In the genomic region with DNA sequence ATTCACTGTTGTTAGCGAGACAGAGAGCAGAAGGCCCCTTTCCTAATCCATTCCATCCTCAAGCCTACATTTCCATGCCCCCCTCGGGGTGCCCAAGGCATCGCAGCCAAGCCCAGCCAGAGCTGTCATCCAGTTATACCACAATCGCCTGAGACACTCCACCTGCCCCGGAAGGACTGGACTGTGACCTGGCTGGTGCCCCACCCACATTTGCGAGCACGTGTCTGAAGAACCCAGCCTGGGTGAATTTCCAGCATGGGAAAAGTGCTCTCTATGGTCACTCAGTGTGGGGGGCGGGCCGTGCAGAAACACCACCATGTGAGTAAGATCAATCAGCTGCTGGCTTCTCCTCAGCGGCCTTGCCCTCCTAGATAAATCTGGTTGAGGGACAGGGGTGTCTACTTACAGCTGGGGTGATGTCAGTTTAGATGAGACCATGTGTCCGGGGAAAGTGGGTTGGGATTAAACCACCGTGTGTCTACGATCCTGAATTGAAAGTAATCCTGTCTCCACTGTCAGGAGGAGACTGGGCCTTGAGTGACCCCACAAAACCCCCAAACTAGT, we compare ENCODE assay signal across 35 cellular contexts. TPM values are rescaled to one million over a fixed set of nuclear protein-coding genes. Genes with fewer than 3 reads are reported as not detected.
A peak's percentile ranks its signal among the peaks of the same experiment; 100 is the strongest.
DNase-seq lines count a peak whose midpoint lies in the region; ATAC-seq and TF ChIP-seq lines count a peak whose summit lies in the region.
"Had no signal": no experiment of that assay in that cellular context is flagged by ENCODE, and none has a peak within 500 bp of the region (broad histone marks: within the 10 kb centered on the region; RNA-seq: fewer than 3 reads in every experiment).

No MANE protein-coding gene starts in this region.

- H3K9ac ChIP-seq in colonic mucosa (ENCODE audit: low read depth in 2 of 2, low read length in 2 of 2) (no peak overlapping the region), endodermal cell (ENCODE audit: extremely low read depth, low read length, poor library complexity, severe bottlenecking) (no peak overlapping the region)

- H3K9me3 Mint-ChIP-seq in stimulated activated naive B cell treated with anti-CD40 and anti-IgM and Interleukin-4, amounts not matched to agents 10 μg/mL and 1 μg/mL and 100 μg/mL, for 72 hours: peaks cover 9% of the 10 kb centered on the region in 2 donors
- H3K9me3 Mint-ChIP-seq in endodermal cell: peaks cover 5% of the 10 kb centered on the region

- H3K4me3 Mint-ChIP-seq in stimulated activated naive B cell treated with anti-CD40 and anti-IgM and Interleukin-4, amounts not matched to agents 10 μg/mL and 1 μg/mL and 100 μg/mL, for 72 hours: no peak overlapping the region
- H3K4me3 Mint-ChIP-seq in endodermal cell: no peak overlapping the region
- H3K4me3 Mint-ChIP-seq: activated naive CD8-positive, alpha-beta T cell treated with anti-CD3 and anti-CD28 coated beads for 36 hours; CD4-positive, alpha-beta T cell; neural crest cell; T-helper 2 cell treated with Interferon-gamma antibody and Interleukin-4, amounts not matched to agents 5 μg/mL and 100 μg/mL, for 36 hours had no signal

- H3K9me3 ChIP-seq in colonic mucosa (no peaks in the 10 kb centered on the region), left lung (peaks cover 0 to 14% of the 10 kb centered on the region in 2 donors), endodermal cell (ENCODE audit: control insufficient read depth, low read length) (no peaks in the 10 kb centered on the region), tibial artery (peaks cover 0 to 9% (median 2%) of the 10 kb centered on the region in 3 donors)
- H3K9me3 ChIP-seq: ovary had no signal

- no peaks in the 10 kb centered on the region for H3K27me3 Mint-ChIP-seq in stimulated activated naive B cell treated with anti-CD40 and anti-IgM and Interleukin-4, amounts not matched to agents 10 μg/mL and 1 μg/mL and 100 μg/mL, for 72 hours
- no peaks in the 10 kb centered on the region for H3K27me3 Mint-ChIP-seq in endodermal cell (ENCODE audit: insufficient read depth)
- H3K27me3 Mint-ChIP-seq: activated naive CD8-positive, alpha-beta T cell treated with anti-CD3 and anti-CD28 coated beads for 36 hours; CD4-positive, alpha-beta T cell had no signal

- H3K27ac ChIP-seq in C4-2B (peak overlapping the region; percentile 62), colonic mucosa (no peak overlapping the region), left lung (no peak overlapping the region), endodermal cell (ENCODE audit: low read depth, low read length) (no peak overlapping the region), tibial artery (no peak overlapping the region)
- H3K27ac ChIP-seq: A549, coronary artery, esophagus muscularis mucosa, heart right ventricle, ovary, Peyer's patch, tibial nerve had no signal

- peaks cover 18% of the 10 kb centered on the region for H3K36me3 ChIP-seq in colonic mucosa
- peaks cover 0 to 100% of the 10 kb centered on the region in 2 donors for H3K36me3 ChIP-seq in left lung
- H3K36me3 ChIP-seq in endodermal cell (ENCODE audit: control insufficient read depth, insufficient read depth, low read length): peaks cover 79% of the 10 kb centered on the region
- peaks cover 83 to 100% (median 97%) of the 10 kb centered on the region in 3 donors for H3K36me3 ChIP-seq in tibial artery

- H3K36me3 Mint-ChIP-seq in stimulated activated naive B cell treated with anti-CD40 and anti-IgM and Interleukin-4, amounts not matched to agents 10 μg/mL and 1 μg/mL and 100 μg/mL, for 72 hours: peaks cover 84% of the 10 kb centered on the region in 2 donors
- H3K36me3 Mint-ChIP-seq in endodermal cell (ENCODE audit: low read depth): peaks cover 86% of the 10 kb centered on the region

- H3K27ac Mint-ChIP-seq in stimulated activated naive B cell treated with anti-CD40 and anti-IgM and Interleukin-4, amounts not matched to agents 10 μg/mL and 1 μg/mL and 100 μg/mL, for 72 hours: peak overlapping the region; percentile 9
- no peak overlapping the region for H3K27ac Mint-ChIP-seq in endodermal cell
- H3K27ac Mint-ChIP-seq: activated naive CD8-positive, alpha-beta T cell treated with anti-CD3 and anti-CD28 coated beads for 36 hours; CD4-positive, alpha-beta T cell; T-helper 2 cell treated with Interferon-gamma antibody and Interleukin-4, amounts not matched to agents 5 μg/mL and 100 μg/mL, for 36 hours had no signal

- H3K27me3 ChIP-seq in colonic mucosa (no peaks in the 10 kb centered on the region), left lung (no peaks in the 10 kb centered on the region), endodermal cell (ENCODE audit: control insufficient read depth, insufficient read depth, low read length, poor library complexity, severe bottlenecking) (no peaks in the 10 kb centered on the region), tibial artery (no peaks in the 10 kb centered on the region)
- H3K27me3 ChIP-seq: esophagus muscularis mucosa, heart right ventricle, ovary, Peyer's patch, tibial nerve had no signal

- no peak overlapping the region for H3K4me3 ChIP-seq in colonic mucosa
- no peak overlapping the region for H3K4me3 ChIP-seq in left lung
- H3K4me3 ChIP-seq in endodermal cell (ENCODE audit: low read length): no peak overlapping the region
- no peak overlapping the region for H3K4me3 ChIP-seq in tibial artery
- H3K4me3 ChIP-seq: A549, coronary artery, esophagus muscularis mucosa, heart right ventricle, ovary, Peyer's patch, tibial nerve had no signal

- peaks cover 0 to 9% of the 10 kb centered on the region in 2 donors for H3K4me1 Mint-ChIP-seq in stimulated activated naive B cell treated with anti-CD40 and anti-IgM and Interleukin-4, amounts not matched to agents 10 μg/mL and 1 μg/mL and 100 μg/mL, for 72 hours
- no peaks in the 10 kb centered on the region for H3K4me1 Mint-ChIP-seq in endodermal cell
- H3K4me1 Mint-ChIP-seq: activated naive CD8-positive, alpha-beta T cell treated with anti-CD3 and anti-CD28 coated beads for 36 hours; neural crest cell had no signal

- no peaks in the 10 kb centered on the region for H3K4me1 ChIP-seq in colonic mucosa
- H3K4me1 ChIP-seq in left lung: no peaks in the 10 kb centered on the region
- H3K4me1 ChIP-seq in endodermal cell (ENCODE audit: control insufficient read depth, insufficient read depth, low read length): no peaks in the 10 kb centered on the region
- H3K4me1 ChIP-seq in tibial artery: no peaks in the 10 kb centered on the region
- H3K4me1 ChIP-seq: A549, esophagus muscularis mucosa, Peyer's patch, tibial nerve had no signal

- TF ChIP-seq CTCF in C4-2B (conservative IDR thresholded peaks at IDR 0.05): no peak
- TF ChIP-seq CTCF in colonic mucosa (IDR thresholded peaks at IDR 0.05): no peak
- no peak for TF ChIP-seq CTCF in left lung (IDR thresholded peaks at IDR 0.05)
- TF ChIP-seq CTCF in endodermal cell (conservative IDR thresholded peaks at IDR 0.05): no peak
- TF ChIP-seq CTCF in tibial artery (IDR thresholded peaks at IDR 0.05): no peak

- peak; percentile 53 for DNase-seq in colonic mucosa
- DNase-seq in left lung: no peak
- no peak for DNase-seq in stimulated activated naive B cell treated with anti-CD40 and anti-IgM and Interleukin-4, amounts not matched to agents 10 μg/mL and 1 μg/mL and 100 μg/mL, for 72 hours
- DNase-seq in endodermal cell: no peak
- DNase-seq in tibial artery: no peak
- DNase-seq in T1000 (lab: John Stamatoyannopoulos, UW): no peak
- no peak for DNase-seq in posterior cingulate gyrus
- DNase-seq: activated CD4-positive, alpha-beta T cell treated with anti-CD3 and anti-CD28 coated beads for 48 hours; activated naive CD8-positive, alpha-beta T cell treated with anti-CD3 and anti-CD28 coated beads for 36 hours; anterior cingulate cortex; CD4-positive, alpha-beta T cell; DND-41; effector memory CD4-positive, alpha-beta T cell; foreskin melanocyte; GF-D8; heart right ventricle; Kasumi-1; kidney glomerular epithelial cell; NCI-H446; NCI-H748 treated with DMSO at 0.1 percent for 48 hours; ovary; Peyer's patch; retina; SHP77 treated with DMSO at 0.1 percent for 48 hours; stimulated activated CD4-positive, alpha-beta T cell treated with anti-CD3 and anti-CD28 coated beads, Interleukin-2, amount 100 ng/mL, for 48 hours had no signal

- ATAC-seq in left lung: peak; percentile 6
- ATAC-seq in stimulated activated naive B cell treated with anti-CD40 and anti-IgM and Interleukin-4, amounts not matched to agents 10 μg/mL and 1 μg/mL and 100 μg/mL, for 72 hours (replicated peaks): no peak
- ATAC-seq: A549, HCT116 had no signal

- intact Hi-C loops in colonic mucosa (cut with DNase I): no loop called here
- intact Hi-C loops in left lung (cut with DNase I): no loop called here
- intact Hi-C loops in tibial artery (cut with DNase I; ENCODE audit: low total_unique reads): no loop called here
- intact Hi-C loops in posterior cingulate gyrus (cut with DNase I): no loop called here

- WGBS in endodermal cell (ENCODE audit: insufficient coverage in 1 of 2, insufficient read length in 1 of 2), 2 experiments: 95 to 96% methylated on average over 9 to 13 of the region's 13 CpGs

RNA-seq across cellular contexts. Expression of gene URB1, which starts 44.8 kb away (rescaled TPM):
- total RNA-seq in colonic mucosa (10 to 100 TPM in 1 of 2 donors, 1 to 10 TPM in 1; 6.1 to 16.4 TPM), left lung (10 to 100 TPM; 13.7 to 15.7 TPM), endodermal cell (10 to 100 TPM in 1 of 2 donors, 1 to 10 TPM in 1; 9.4 to 14.0 TPM)
- polyA plus RNA-seq in endodermal cell (2013, experiment 1 of 2): 9.7 TPM
- 9.0 TPM for polyA plus RNA-seq in endodermal cell (2013, experiment 2 of 2)

RNA-seq across cellular contexts. Expression of gene MRAP, which starts 49.3 kb away (rescaled TPM):
- total RNA-seq in colonic mucosa (not detected), left lung (under 1 TPM; 0.29 to 0.39 TPM), endodermal cell (not detected)
- polyA plus RNA-seq in endodermal cell (2013, experiment 1 of 2): not detected
- not detected for polyA plus RNA-seq in endodermal cell (2013, experiment 2 of 2)
- total RNA-seq: activated naive CD8-positive, alpha-beta T cell treated with anti-CD3 and anti-CD28 coated beads for 36 hours; CD4-positive, alpha-beta T cell; esophagus muscularis mucosa; lung microvascular endothelial cell; mononuclear cell; neural crest cell; Peyer's patch had no signal
- polyA plus RNA-seq: A549 had no signal
